ENCODE assay signal across 19 cellular contexts in the genomic region with DNA sequence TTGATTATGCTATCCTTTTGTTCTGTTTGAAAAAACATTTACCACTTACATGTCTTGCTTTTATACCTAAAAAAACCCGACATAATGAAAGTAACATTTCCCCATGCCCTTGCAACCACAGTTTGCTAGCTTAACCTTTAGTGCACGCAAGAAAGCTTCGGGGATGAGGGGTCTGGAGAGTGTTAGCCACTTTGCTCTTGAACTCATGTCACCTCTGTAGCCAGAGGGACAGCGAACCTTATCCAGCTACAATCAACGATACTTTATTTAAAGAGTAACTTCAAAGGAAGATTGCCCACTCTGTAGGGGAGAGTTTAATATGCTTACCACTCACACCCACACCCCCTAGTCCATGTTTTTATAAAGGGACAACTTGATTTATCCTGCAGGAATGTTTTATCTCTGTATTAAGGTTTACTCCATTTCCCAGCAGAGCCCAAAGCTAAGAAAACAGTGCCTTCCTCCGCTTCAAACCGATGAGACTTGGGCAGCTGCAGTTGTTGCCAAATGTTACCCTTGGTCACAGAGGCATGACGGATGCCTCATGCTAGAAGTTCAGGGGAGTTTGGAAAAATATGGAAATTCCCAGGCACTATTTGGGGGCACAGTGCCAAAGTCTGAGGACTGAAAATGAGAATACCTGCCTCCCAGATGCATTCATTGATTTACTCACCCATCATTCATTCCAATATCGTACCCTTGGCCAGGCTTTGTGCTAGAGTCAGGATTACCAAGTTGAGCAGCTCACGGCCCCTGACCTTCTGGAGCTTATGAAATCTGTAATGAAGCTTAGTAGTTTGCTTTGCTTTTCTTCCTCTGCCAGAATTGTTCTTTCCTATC.
DNase-seq lines count a peak whose midpoint lies in the region; ATAC-seq and TF ChIP-seq lines count a peak whose summit lies in the region.
"Had no signal": no experiment of that assay in that cellular context is flagged by ENCODE, and none has a peak within 500 bp of the region (broad histone marks: within the 10 kb centered on the region; RNA-seq: fewer than 3 reads in every experiment).

No MANE protein-coding gene starts in this region.

- H3K27ac ChIP-seq in right lobe of liver, result no peak overlapping the region
- H3K27ac ChIP-seq: HL-60, pancreas, SK-N-MC, transverse colon had no signal

- H4K20me1 ChIP-seq in Loucy (ENCODE audit: insufficient read depth, low read length, poor library complexity, severe bottlenecking), result no peaks in the 10 kb centered on the region

- no peaks in the 10 kb centered on the region; the same call in 1 of the 2 replicates for H3K9me3 ChIP-seq in Loucy (ENCODE audit: insufficient read depth, low read depth, low read length)
- no peaks in the 10 kb centered on the region for H3K9me3 ChIP-seq in right lobe of liver
- H3K9me3 ChIP-seq: pancreas, transverse colon had no signal

- H2AFZ ChIP-seq in Loucy (ENCODE audit: low read length), result 0 out of 2 replicates have a peak overlapping the region, but pooled peaks have one; percentile 40

- H3K4me3 ChIP-seq in Loucy (ENCODE audit: low read length, poor library complexity, severe bottlenecking) (no peak overlapping the region), choroid plexus epithelial cell (ENCODE audit: low read depth, low read length) (no peak overlapping the region), right lobe of liver (no peak overlapping the region)
- H3K4me3 ChIP-seq: pancreas, SK-N-MC, spleen, transverse colon had no signal

- H3F3A ChIP-seq in Loucy (ENCODE audit: low read depth), result no peaks in the 10 kb centered on the region

- 35% methylated on average over 10 of the region's 10 CpGs for WGBS in right lobe of liver (ENCODE audit: insufficient coverage, low coverage, low lambda C conversion rate, missing lambda C conversion rate)

- H3K4me1 ChIP-seq in Loucy (ENCODE audit: insufficient read depth, low read length, poor library complexity, severe bottlenecking), result no peaks in the 10 kb centered on the region
- no peaks in the 10 kb centered on the region for H3K4me1 ChIP-seq in right lobe of liver

- no peak for TF ChIP-seq POLR2A in right lobe of liver (IDR thresholded peaks at IDR 0.05)

- TF ChIP-seq CTCF in Loucy (conservative IDR thresholded peaks at IDR 0.05; ENCODE audit: low read length) (no peak), choroid plexus epithelial cell (conservative IDR thresholded peaks at IDR 0.05; ENCODE audit: low read depth, low read length) (no peak), right lobe of liver (IDR thresholded peaks at IDR 0.05) (no peak)

- peak in 3 of 4 donors; percentile 43 to 84 (median 82) for ATAC-seq in right lobe of liver
- ATAC-seq in Right ventricle myocardium inferior, result no peak

- H3K27me3 ChIP-seq in Loucy (ENCODE audit: insufficient read depth, low read length, poor library complexity, severe bottlenecking), result no peaks in the 10 kb centered on the region
- no peaks in the 10 kb centered on the region for H3K27me3 ChIP-seq in right lobe of liver
- H3K27me3 ChIP-seq: pancreas, spleen, transverse colon had no signal

- intact Hi-C loops in right lobe of liver (cut with DNase I), result no loop called here
- intact Hi-C loops in Right ventricle myocardium inferior (cut with DNase I), result no loop called here

- H3K9me2 ChIP-seq in Loucy (replicated peaks; ENCODE audit: low read depth, low read length), result no peaks in the 10 kb centered on the region

- no peak overlapping the region for H3K4me2 ChIP-seq in Loucy (ENCODE audit: low read depth, low read length, poor library complexity, severe bottlenecking)

- DNase-seq in choroid plexus epithelial cell (ENCODE audit: low read depth) (peak; percentile 79), right lobe of liver (no peak), smooth muscle cell of the brain vasculature (ENCODE audit: low read depth, low spot score) (peak; percentile 29), MV-4-11 (lab: John Stamatoyannopoulos, UW) (no peak), NCI-H1436 treated with DMSO at 0.1 percent for 48 hours (lab: John Stamatoyannopoulos, UW) (no peak), OCI-M2 (lab: John Stamatoyannopoulos, UW; ENCODE audit: unreplicated experiment) (no peak), Right ventricle myocardium inferior (ENCODE audit: missing footprints) (no peak)
- DNase-seq: activated CD4-positive, alpha-beta T cell treated with anti-CD3 and anti-CD28 coated beads for 4 hours; activated CD8-positive, alpha-beta memory T cell treated with anti-CD3 and anti-CD28 coated beads, Interleukin-2, amount 50 U/mL, for 48 hours; activated gamma-delta T cell treated with Interleukin-2 at 50 U/mL for 16 hours; erythroblast; head of caudate nucleus; OCI-M1; pancreas; spleen; transverse colon had no signal

- H3K36me3 ChIP-seq in Loucy (ENCODE audit: insufficient read depth, low read length) (no peaks in the 10 kb centered on the region), right lobe of liver (no peaks in the 10 kb centered on the region)
- H3K36me3 ChIP-seq: pancreas, spleen, transverse colon had no signal

- H3K9ac ChIP-seq in Loucy (ENCODE audit: low read depth, low read length, poor library complexity, severe bottlenecking), result no peak overlapping the region

- no peaks in the 10 kb centered on the region for H3K79me2 ChIP-seq in Loucy (ENCODE audit: insufficient read depth, low read length)

Comparison
In these comparisons a context has a peak if more than half of its experiments do, and no peak if none do; other contexts are left out.
1. DNase-seq: peak in choroid plexus epithelial cell (single experiment) and smooth muscle cell of the brain vasculature (single experiment); none in right lobe of liver (0 of 3), MV-4-11 (single experiment), NCI-H1436 treated with DMSO at 0.1 percent for 48 hours (single experiment), OCI-M2 (single experiment) and Right ventricle myocardium inferior (single experiment).